In genomic region chr21:34061983-34062382, GRCh38 we compare ENCODE assay signal across 12 cellular contexts. TPM values are rescaled to one million over a fixed set of nuclear protein-coding genes. Genes with fewer than 3 reads are reported as not detected.
DNase-seq lines count a peak whose midpoint lies in the region; ATAC-seq and TF ChIP-seq lines count a peak whose summit lies in the region.
"Had no signal": no experiment of that assay in that cellular context is flagged by ENCODE, and none has a peak within 500 bp of the region (broad histone marks: within the 10 kb centered on the region; RNA-seq: fewer than 3 reads in every experiment).

No MANE protein-coding gene starts in this region.

- intact Hi-C loops in HCT116 (cut with micrococcal nuclease) = no loop called here

- DNase-seq in DMS53 (lab: John Stamatoyannopoulos, UW) (peak; percentile 15), DMS53 treated with DMSO at 0.1 percent for 48 hours (lab: John Stamatoyannopoulos, UW; ENCODE audit: unreplicated experiment) (no peak), HCT116 (ENCODE audit: low read depth, low spot score) (peak; percentile 54), SK-N-SH (peak; percentile 23), iPS-NIHi11 (ENCODE audit: low spot score) (peak; percentile 41), D341Med (ENCODE audit: low spot score) (no peak), glomerular visceral epithelial cell (ENCODE audit: extremely low spot score) (no peak)
- DNase-seq: 8988T, KG1, spleen had no signal

- H3K27ac ChIP-seq in HCT116 (ENCODE audit: low read depth, low read length) = no peak overlapping the region
- no peak overlapping the region for H3K27ac ChIP-seq in SK-N-SH (ENCODE audit: low read depth in 2 of 2, low read length in 1 of 2)
- H3K27ac ChIP-seq: spleen had no signal

- H3K36me3 ChIP-seq in HCT116 (ENCODE audit: control insufficient read depth in 1 of 2, insufficient read depth in 2 of 2, low read length in 2 of 2) (no peaks in the 10 kb centered on the region), SK-N-SH (replicated peaks in 1 of 2; ENCODE audit: control insufficient read depth in 1 of 2, insufficient read depth in 2 of 2, low read length in 1 of 2) (no peaks in the 10 kb centered on the region)
- H3K36me3 ChIP-seq: spleen had no signal

- H3K4me1 ChIP-seq in HCT116 (ENCODE audit: control insufficient read depth in 1 of 2, insufficient read depth in 2 of 2, low read length in 2 of 2) (no peaks in the 10 kb centered on the region), SK-N-SH (ENCODE audit: control insufficient read depth in 1 of 2, insufficient read depth in 2 of 2, low read depth in 1 of 2, low read length in 1 of 2) (no peaks in the 10 kb centered on the region)
- H3K4me1 ChIP-seq: spleen had no signal

- ATAC-seq in HCT116 (peak; percentile 95), GM18868 (IDR thresholded peaks at IDR 0.05; ENCODE audit: unreplicated experiment) (no peak)
- ATAC-seq: Panc1 had no signal

- H4K20me1 ChIP-seq in HCT116 (ENCODE audit: insufficient read depth) (no peaks in the 10 kb centered on the region), SK-N-SH (ENCODE audit: insufficient read depth) (no peaks in the 10 kb centered on the region)

- no peaks in the 10 kb centered on the region for H3K27me3 ChIP-seq in HCT116 (ENCODE audit: insufficient read depth, low read length)
- H3K27me3 ChIP-seq in SK-N-SH (ENCODE audit: insufficient read depth) = no peaks in the 10 kb centered on the region
- H3K27me3 ChIP-seq: spleen had no signal

- no peaks in the 10 kb centered on the region for H3F3A ChIP-seq in SK-N-SH (replicated peaks; ENCODE audit: insufficient read depth)

- H3K9me2 ChIP-seq in HCT116 (ENCODE audit: insufficient read depth) (no peaks in the 10 kb centered on the region), SK-N-SH (no peaks in the 10 kb centered on the region)

- no peak overlapping the region for H3K9ac ChIP-seq in HCT116 (ENCODE audit: low read length)
- no peak overlapping the region for H3K9ac ChIP-seq in SK-N-SH

- CTCF ChIA-PET in HCT116 (lab: Charles Lee) (interaction anchor here (1.2 kb wide), 1 partner anchor 22 kb away, joined by 7 read pairs; no protein-coding TSS in a partner anchor), SK-N-SH (lab: Yijun Ruan, JAX) (no interaction called here)

- H3K79me2 ChIP-seq in HCT116 (ENCODE audit: insufficient read depth, low read length) (no peaks in the 10 kb centered on the region), SK-N-SH (ENCODE audit: insufficient read depth) (no peaks in the 10 kb centered on the region)

- POLR2A ChIA-PET in HCT116 (lab: Charles Lee) = no interaction called here
- POLR2A ChIA-PET in SK-N-SH (lab: Yijun Ruan, JAX) = no interaction called here

- H3K4me3 ChIP-seq in HCT116 (replicated peaks in 1 of 2; ENCODE audit: low read depth in 1 of 2, low read length in 2 of 2) (no peak overlapping the region), SK-N-SH (ENCODE audit: low read depth in 2 of 2, low read length in 1 of 2) (no peak overlapping the region)
- H3K4me3 ChIP-seq: spleen had no signal

- H2AFZ ChIP-seq in HCT116 (ENCODE audit: low read depth, low read length, poor library complexity, severe bottlenecking) (peak overlapping the region; percentile 51), SK-N-SH (ENCODE audit: low read depth) (no peak overlapping the region)

- TF ChIP-seq EP300 in SK-N-SH (IDR thresholded peaks at IDR 0.05; ENCODE audit: borderline replicate concordance in 1 of 2, low read depth in 1 of 2, low read length in 1 of 2) = no peak

- no TSS peak for BruUV-seq in HCT116 (replicated peaks; lab: Mats Ljungman, UMichigan)

- TF ChIP-seq RAD21 in HCT116 (IDR thresholded peaks at IDR 0.05; ENCODE audit: low read depth) (no peak), SK-N-SH (IDR thresholded peaks at IDR 0.05; ENCODE audit: low read length) (no peak)

- no peak for TF ChIP-seq CTCF in HCT116 (IDR thresholded peaks at IDR 0.05 in 2 of 3, conservative IDR thresholded peaks at IDR 0.05 in 1 of 3; ENCODE audit: borderline replicate concordance in 1 of 3, insufficient read depth in 1 of 3, low read depth in 2 of 3, low read length in 2 of 3)
- TF ChIP-seq CTCF in SK-N-SH (IDR thresholded peaks at IDR 0.05) = no peak

- RAD21 ChIA-PET in HCT116 (lab: Charles Lee; ENCODE audit: low non-redundant PET in 1 of 2, low total read pairs in 2 of 2, uncharacterized antibody in 2 of 2, unreplicated experiment in 2 of 2) = no interaction called here

- no peak for TF ChIP-seq POLR2A in HCT116 (IDR thresholded peaks at IDR 0.05; ENCODE audit: borderline replicate concordance, extremely low read depth, insufficient read depth, insufficient read length)

- H3K4me2 ChIP-seq in HCT116 (ENCODE audit: low read length) = no peak overlapping the region
- H3K4me2 ChIP-seq in SK-N-SH = no peak overlapping the region

- H3K9me3 ChIP-seq in HCT116 (ENCODE audit: control insufficient read depth in 1 of 2, insufficient read depth in 1 of 2, low read depth in 1 of 2, low read length in 2 of 2) = no peaks in the 10 kb centered on the region
- no peaks in the 10 kb centered on the region for H3K9me3 ChIP-seq in SK-N-SH

- WGBS in SK-N-SH (ENCODE audit: low lambda C conversion rate) = 27% methylated on average over 3 of the region's 3 CpGs

TF ChIP-seq in HCT116, 20 proteins besides CTCF, POLR2A, EP300 and RAD21:
- TF ChIP-seq SP1 (IDR thresholded peaks at IDR 0.05; ENCODE audit: low read depth) = peak; percentile 55
- TF ChIP-seq, protein P1, sequence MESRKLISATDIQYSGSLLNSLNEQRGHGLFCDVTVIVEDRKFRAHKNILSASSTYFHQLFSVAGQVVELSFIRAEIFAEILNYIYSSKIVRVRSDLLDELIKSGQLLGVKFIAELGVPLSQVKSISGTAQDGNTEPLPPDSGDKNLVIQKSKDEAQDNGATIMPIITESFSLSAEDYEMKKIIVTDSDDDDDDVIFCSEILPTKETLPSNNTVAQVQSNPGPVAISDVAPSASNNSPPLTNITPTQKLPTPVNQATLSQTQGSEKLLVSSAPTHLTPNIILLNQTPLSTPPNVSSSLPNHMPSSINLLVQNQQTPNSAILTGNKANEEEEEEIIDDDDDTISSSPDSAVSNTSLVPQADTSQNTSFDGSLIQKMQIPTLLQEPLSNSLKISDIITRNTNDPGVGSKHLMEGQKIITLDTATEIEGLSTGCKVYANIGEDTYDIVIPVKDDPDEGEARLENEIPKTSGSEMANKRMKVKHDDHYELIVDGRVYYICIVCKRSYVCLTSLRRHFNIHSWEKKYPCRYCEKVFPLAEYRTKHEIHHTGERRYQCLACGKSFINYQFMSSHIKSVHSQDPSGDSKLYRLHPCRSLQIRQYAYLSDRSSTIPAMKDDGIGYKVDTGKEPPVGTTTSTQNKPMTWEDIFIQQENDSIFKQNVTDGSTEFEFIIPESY (IDR thresholded peaks at IDR 0.05; ENCODE audit: extremely low read depth, insufficient replicate concordance, low read length) = no peak
- TF ChIP-seq POLR2AphosphoS5 (IDR thresholded peaks at IDR 0.05; ENCODE audit: low read depth, low read length) = no peak
- no peak for TF ChIP-seq SRF (IDR thresholded peaks at IDR 0.05; ENCODE audit: low read depth)
- TF ChIP-seq FOSL1 (IDR thresholded peaks at IDR 0.05; ENCODE audit: low read depth) = no peak
- TF ChIP-seq, protein P2, sequence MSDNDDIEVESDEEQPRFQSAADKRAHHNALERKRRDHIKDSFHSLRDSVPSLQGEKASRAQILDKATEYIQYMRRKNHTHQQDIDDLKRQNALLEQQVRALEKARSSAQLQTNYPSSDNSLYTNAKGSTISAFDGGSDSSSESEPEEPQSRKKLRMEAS (IDR thresholded peaks at IDR 0.05) = 0 out of 2 replicates have a peak, but pooled peaks have one; percentile 18
- no peak for TF ChIP-seq ELF1 (IDR thresholded peaks at IDR 0.05; ENCODE audit: borderline replicate concordance, low read depth)
- no peak for TF ChIP-seq CBX3 (IDR thresholded peaks at IDR 0.05; ENCODE audit: low read depth)

TF ChIP-seq in SK-N-SH, 30 proteins besides CTCF, POLR2A, EP300 and RAD21:
- TF ChIP-seq, protein P3, sequence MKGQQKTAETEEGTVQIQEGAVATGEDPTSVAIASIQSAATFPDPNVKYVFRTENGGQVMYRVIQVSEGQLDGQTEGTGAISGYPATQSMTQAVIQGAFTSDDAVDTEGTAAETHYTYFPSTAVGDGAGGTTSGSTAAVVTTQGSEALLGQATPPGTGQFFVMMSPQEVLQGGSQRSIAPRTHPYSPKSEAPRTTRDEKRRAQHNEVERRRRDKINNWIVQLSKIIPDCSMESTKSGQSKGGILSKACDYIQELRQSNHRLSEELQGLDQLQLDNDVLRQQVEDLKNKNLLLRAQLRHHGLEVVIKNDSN (IDR thresholded peaks at IDR 0.05; ENCODE audit: borderline replicate concordance, low read depth) = peak; percentile 88
- no peak for TF ChIP-seq IRF3 (IDR thresholded peaks at IDR 0.05; ENCODE audit: low read depth, low read length)

RNA-seq across cellular contexts. Expression of gene MRPS6, which starts 11.4 kb away (rescaled TPM):
- 55.1 TPM for total RNA-seq in HCT116 (2021; ENCODE audit: unreplicated experiment)
- polyA plus RNA-seq in HCT116 (2012) = 28.6 and 42.9 TPM in 2 replicates
- 26.8 and 69.2 TPM in 2 replicates for polyA plus RNA-seq in SK-N-SH (2012; rRNA removed)
- polyA plus RNA-seq in SK-N-SH (2012; cell fraction: cytosol; rRNA removed) = 69.5 and 89.7 TPM in 2 replicates
- 37.7 and 46.6 TPM in 2 replicates for polyA plus RNA-seq in SK-N-SH (2012; cell fraction: nucleus; rRNA removed)

RNA-seq across cellular contexts. Expression of gene SLC5A3, which starts 11.4 kb away (rescaled TPM):
- total RNA-seq in HCT116 (2021; ENCODE audit: unreplicated experiment) = 11.8 TPM
- polyA plus RNA-seq in HCT116 (2012) = 2.3 and 2.8 TPM in 2 replicates
- 3.0 and 3.2 TPM in 2 replicates for polyA plus RNA-seq in SK-N-SH (2012; rRNA removed)
- 4.1 TPM in 2 replicates for polyA plus RNA-seq in SK-N-SH (2012; cell fraction: cytosol; rRNA removed)
- polyA plus RNA-seq in SK-N-SH (2012; cell fraction: nucleus; rRNA removed) = 2.9 and 6.9 TPM in 2 replicates

Comparison
In these comparisons a context has a peak if more than half of its experiments do, and no peak if none do; other contexts are left out.
1. DNase-seq: peak in DMS53 (single experiment), HCT116 (single experiment), SK-N-SH (single experiment) and iPS-NIHi11 (single experiment); none in DMS53 treated with DMSO at 0.1 percent for 48 hours (single experiment), D341Med (single experiment) and glomerular visceral epithelial cell (single experiment).